In the genomic region with DNA sequence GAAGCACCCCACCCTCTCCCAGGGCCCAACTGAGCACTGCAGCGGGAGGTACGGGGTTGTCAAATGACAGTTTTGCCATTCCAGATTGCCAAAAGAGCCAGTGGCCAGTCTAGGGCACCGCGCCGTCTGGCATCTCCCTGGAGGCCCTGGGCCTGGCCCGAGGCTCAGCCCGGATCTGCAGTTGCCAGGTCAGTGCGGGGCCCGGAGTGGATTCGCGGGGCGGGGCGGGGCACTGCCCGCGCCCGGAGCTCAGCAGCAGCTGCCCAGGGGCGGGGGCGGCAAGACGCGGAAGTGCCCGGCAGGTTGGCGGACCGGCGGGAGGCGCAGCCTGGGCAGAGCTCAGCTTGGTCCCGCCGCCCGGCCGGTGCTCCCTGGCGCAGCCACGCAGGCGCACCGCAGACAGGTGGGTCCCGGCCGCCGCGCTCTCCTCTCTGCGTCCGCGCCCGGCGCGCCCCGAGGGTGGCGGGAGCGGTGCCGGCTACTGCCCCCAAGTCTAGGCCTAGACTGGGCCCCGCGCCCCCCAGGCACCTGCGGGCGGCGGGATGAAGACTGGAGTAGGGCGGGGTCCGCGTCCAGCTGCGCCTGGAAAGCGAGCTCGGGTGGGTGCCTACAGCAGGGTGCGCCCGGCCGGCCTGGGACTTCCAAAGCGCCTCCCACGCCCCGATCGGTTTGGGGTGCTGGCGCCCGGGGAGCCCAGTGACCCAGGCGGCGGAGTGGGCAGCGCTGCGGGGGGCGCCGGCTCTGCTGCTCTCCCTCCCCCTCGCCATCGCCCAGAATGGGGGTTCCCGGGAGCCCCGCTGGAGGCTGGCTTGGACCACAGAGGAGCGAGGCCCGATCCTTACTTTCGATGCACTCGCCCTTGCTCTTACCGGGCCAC, we compare ENCODE assay signal across 8 cellular contexts. TPM values are rescaled to one million over a fixed set of nuclear protein-coding genes. Genes with fewer than 3 reads are reported as not detected.
DNase-seq lines count a peak whose midpoint lies in the region; ATAC-seq and TF ChIP-seq lines count a peak whose summit lies in the region.

A gene with protein sequence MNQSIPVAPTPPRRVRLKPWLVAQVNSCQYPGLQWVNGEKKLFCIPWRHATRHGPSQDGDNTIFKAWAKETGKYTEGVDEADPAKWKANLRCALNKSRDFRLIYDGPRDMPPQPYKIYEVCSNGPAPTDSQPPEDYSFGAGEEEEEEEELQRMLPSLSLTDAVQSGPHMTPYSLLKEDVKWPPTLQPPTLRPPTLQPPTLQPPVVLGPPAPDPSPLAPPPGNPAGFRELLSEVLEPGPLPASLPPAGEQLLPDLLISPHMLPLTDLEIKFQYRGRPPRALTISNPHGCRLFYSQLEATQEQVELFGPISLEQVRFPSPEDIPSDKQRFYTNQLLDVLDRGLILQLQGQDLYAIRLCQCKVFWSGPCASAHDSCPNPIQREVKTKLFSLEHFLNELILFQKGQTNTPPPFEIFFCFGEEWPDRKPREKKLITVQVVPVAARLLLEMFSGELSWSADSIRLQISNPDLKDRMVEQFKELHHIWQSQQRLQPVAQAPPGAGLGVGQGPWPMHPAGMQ (plus strand): TSS at position 281 of the 877 bp plus-strand sequence. CDS start 4,155 bp downstream, outside the sequence.

- H3K4me1 Mint-ChIP-seq in brain, result peaks cover 12% of the 10 kb centered on the region
- H3K4me1 Mint-ChIP-seq in stimulated activated naive B cell treated with anti-CD40 and anti-IgM and Interleukin-4, amounts not matched to agents 10 μg/mL and 1 μg/mL and 100 μg/mL, for 72 hours, result peaks cover 47 to 77% of the 10 kb centered on the region in 2 donors

- H3K27me3 Mint-ChIP-seq in brain, result peaks cover 54% of the 10 kb centered on the region
- no peaks in the 10 kb centered on the region for H3K27me3 Mint-ChIP-seq in stimulated activated naive B cell treated with anti-CD40 and anti-IgM and Interleukin-4, amounts not matched to agents 10 μg/mL and 1 μg/mL and 100 μg/mL, for 72 hours

- peak within 1 kb of the TSS; percentile 80 to 90 (median 84) for H3K4me3 Mint-ChIP-seq in brain
- H3K4me3 Mint-ChIP-seq in stimulated activated naive B cell treated with anti-CD40 and anti-IgM and Interleukin-4, amounts not matched to agents 10 μg/mL and 1 μg/mL and 100 μg/mL, for 72 hours, result peak within 1 kb of the TSS; percentile 91 to 99

- DNase-seq in AML-193 (lab: John Stamatoyannopoulos, UW) (peak; percentile 64 to 65), GM13977 (ENCODE audit: low spot score) (peak; percentile 55), NCI-H510A treated with DMSO at 0.1 percent for 48 hours (lab: John Stamatoyannopoulos, UW) (peak; percentile 11), kidney glomerular epithelial cell (lab: John Stamatoyannopoulos, UW) (peak; percentile 33), activated gamma-delta T cell (lab: John Stamatoyannopoulos, UW) (no peak), NCI-H446 treated with DMSO at 0.1 percent for 48 hours (lab: John Stamatoyannopoulos, UW) (no peak)
- DNase-seq in stimulated activated naive B cell treated with anti-CD40 and anti-IgM and Interleukin-4, amounts not matched to agents 10 μg/mL and 1 μg/mL and 100 μg/mL, for 72 hours, result peak; percentile 68

- in situ Hi-C loops in GM13977 (cut with MboI; ENCODE audit: low pct_unique_long_range_greater_than_20kb, low sequenced_read_pairs, unreplicated experiment), result no loop called here

- H3K27ac Mint-ChIP-seq in brain, result peak within 1 kb of the TSS in 1 of 5 experiments; percentile 78
- H3K27ac Mint-ChIP-seq in stimulated activated naive B cell treated with anti-CD40 and anti-IgM and Interleukin-4, amounts not matched to agents 10 μg/mL and 1 μg/mL and 100 μg/mL, for 72 hours, result peak within 1 kb of the TSS; percentile 96

- TF ChIP-seq CTCF in GM13977 (IDR thresholded peaks at IDR 0.05; ENCODE audit: extremely low read depth, insufficient read depth, missing control alignments) (no peak), brain (conservative IDR thresholded peaks at IDR 0.05) (no peak)

- peaks cover 0 to 3% (median 0%) of the 10 kb centered on the region in 5 experiments for H3K9me3 Mint-ChIP-seq in brain
- H3K9me3 Mint-ChIP-seq in stimulated activated naive B cell treated with anti-CD40 and anti-IgM and Interleukin-4, amounts not matched to agents 10 μg/mL and 1 μg/mL and 100 μg/mL, for 72 hours, result peaks cover 0 to 3% of the 10 kb centered on the region in 2 donors

- H3K36me3 Mint-ChIP-seq in brain, result no peaks in the 10 kb centered on the region
- peaks cover 32 to 44% of the 10 kb centered on the region in 2 donors for H3K36me3 Mint-ChIP-seq in stimulated activated naive B cell treated with anti-CD40 and anti-IgM and Interleukin-4, amounts not matched to agents 10 μg/mL and 1 μg/mL and 100 μg/mL, for 72 hours

- peak; percentile 3 to 4 for ATAC-seq in stimulated activated naive B cell treated with anti-CD40 and anti-IgM and Interleukin-4, amounts not matched to agents 10 μg/mL and 1 μg/mL and 100 μg/mL, for 72 hours (replicated peaks)

RNA-seq across cellular contexts. Expression of the gene that starts here (rescaled TPM):
- 2.7 TPM for polyA plus RNA-seq in brain (ENCODE audit: insufficient read depth, low read depth, low replicate concordance)

Comparison
In these comparisons a context has a peak if more than half of its experiments do, and no peak if none do; other contexts are left out.
1. DNase-seq: peak in AML-193 (2 of 2), GM13977 (single experiment), NCI-H510A treated with DMSO at 0.1 percent for 48 hours (single experiment), kidney glomerular epithelial cell (single experiment) and stimulated activated naive B cell treated with anti-CD40 and anti-IgM and Interleukin-4, amounts not matched to agents 10 μg/mL and 1 μg/mL and 100 μg/mL, for 72 hours (single experiment); none in activated gamma-delta T cell (single experiment) and NCI-H446 treated with DMSO at 0.1 percent for 48 hours (single experiment).